In genomic region chr4:2008671-2008920, GRCh38 we compare ENCODE assay signal across 8 cellular contexts. TPM values are rescaled to one million over a fixed set of nuclear protein-coding genes. Genes with fewer than 3 reads are reported as not detected.
DNase-seq lines count a peak whose midpoint lies in the region; TF ChIP-seq lines count a peak whose summit lies in the region.

No MANE protein-coding gene starts in this region.

- no peaks in the 10 kb centered on the region for H3K9me3 ChIP-seq in Caco-2
- H3K9me3 ChIP-seq in Peyer's patch = no peaks in the 10 kb centered on the region
- no peaks in the 10 kb centered on the region for H3K9me3 ChIP-seq in esophagus muscularis mucosa

- POLR2A ChIA-PET in Caco-2 (lab: Charles Lee) = interaction anchor here (0.7 to 1.5 kb wide), 2 partner anchors 28 to 246 kb away, joined by 3 to 12 read pairs; no protein-coding TSS in a partner anchor

- H3K27me3 ChIP-seq in Caco-2 (replicated peaks; ENCODE audit: control insufficient read depth, insufficient read depth, low read length) (no peaks in the 10 kb centered on the region), Peyer's patch (no peaks in the 10 kb centered on the region), esophagus muscularis mucosa (no peaks in the 10 kb centered on the region)

- CTCF ChIA-PET in Caco-2 (lab: Charles Lee) = interaction anchor here (1.2 kb wide), 1 partner anchor 26 kb away, joined by 4 read pairs; no protein-coding TSS in a partner anchor

- TF ChIP-seq CTCF in Caco-2 (IDR thresholded peaks at IDR 0.05; ENCODE audit: insufficient read depth in 1 of 2, low read depth in 1 of 2, low read length in 1 of 2, severe bottlenecking in 1 of 2, unreplicated experiment in 1 of 2) = no peak
- no peak for TF ChIP-seq CTCF in Peyer's patch (IDR thresholded peaks at IDR 0.05)
- no peak for TF ChIP-seq CTCF in esophagus muscularis mucosa (IDR thresholded peaks at IDR 0.05)
- no peak for TF ChIP-seq CTCF in osteocyte (IDR thresholded peaks at IDR 0.05)

- H3K4me3 ChIP-seq in Caco-2 (ENCODE audit: low read depth, low read length) = peak overlapping the region; percentile 100
- peak overlapping the region; percentile 64 to 94 (median 92) for H3K4me3 ChIP-seq in Peyer's patch
- H3K4me3 ChIP-seq in esophagus muscularis mucosa = peak overlapping the region; percentile 81 to 99 (median 98)

- no peaks in the 10 kb centered on the region; the same call in 1 of the 2 replicates for H3K36me3 ChIP-seq in Caco-2 (ENCODE audit: control insufficient read depth, insufficient read depth, low read length)
- peaks cover 0 to 5% (median 0%) of the 10 kb centered on the region in 3 donors for H3K36me3 ChIP-seq in Peyer's patch
- H3K36me3 ChIP-seq in esophagus muscularis mucosa = peaks cover 0 to 26% (median 14%) of the 10 kb centered on the region in 4 donors

- BruUV-seq in Caco-2 (replicated peaks; lab: Mats Ljungman, UMichigan) = no TSS peak

- DNase-seq in Caco-2 (no peak), Peyer's patch (no peak), esophagus muscularis mucosa (ENCODE audit: extremely low spot score) (no peak), osteocyte (ENCODE audit: extremely low spot score, unreplicated experiment) (no peak), GF-D8 (lab: John Stamatoyannopoulos, UW) (no peak), cerebellum (ENCODE audit: low spot score) (no peak), NCI-H2171 (lab: John Stamatoyannopoulos, UW) (no peak), superior temporal gyrus (ENCODE audit: extremely low spot score) (no peak)

- TF ChIP-seq EP300 in esophagus muscularis mucosa (IDR thresholded peaks at IDR 0.05) = no peak

- H3K27me3 Mint-ChIP-seq in Caco-2 (ENCODE audit: insufficient read depth, unreplicated experiment) (no peaks in the 10 kb centered on the region), osteocyte (ENCODE audit: unreplicated experiment) (peaks cover 3% of the 10 kb centered on the region)

- H3K9me3 Mint-ChIP-seq in Caco-2 (ENCODE audit: unreplicated experiment) = no peaks in the 10 kb centered on the region
- H3K9me3 Mint-ChIP-seq in osteocyte (ENCODE audit: unreplicated experiment) = no peaks in the 10 kb centered on the region

- intact Hi-C loops in Caco-2 (cut with micrococcal nuclease; ENCODE audit: unreplicated experiment) (loop anchor here (2.0 to 5.0 kb wide), 2 partner anchors 32 to 179 kb away; a partner anchor contains a TSS), esophagus muscularis mucosa (cut with DNase I) (no loop called here)

- H3K4me3 Mint-ChIP-seq in Caco-2 (ENCODE audit: unreplicated experiment) (peak overlapping the region; percentile 79), osteocyte (ENCODE audit: unreplicated experiment) (peak overlapping the region; percentile 83)

- H3K36me3 Mint-ChIP-seq in Caco-2 (ENCODE audit: insufficient read depth, unreplicated experiment) (peaks cover 33% of the 10 kb centered on the region), osteocyte (ENCODE audit: unreplicated experiment) (no peaks in the 10 kb centered on the region)

- H3K4me1 ChIP-seq in Caco-2 (no peaks in the 10 kb centered on the region), Peyer's patch (peaks cover 0 to 14% (median 7%) of the 10 kb centered on the region in 4 donors), esophagus muscularis mucosa (peaks cover 8 to 37% (median 31%) of the 10 kb centered on the region in 4 donors)

- under 1% methylated on average over 14 of the region's 27 CpGs for WGBS in esophagus muscularis mucosa

- H3K27ac ChIP-seq in Peyer's patch (peak overlapping the region; percentile 91 to 97 (median 94)), esophagus muscularis mucosa (replicated peaks in 1 of 4) (peak overlapping the region; percentile 94 to 100 (median 96))

- H3K27ac Mint-ChIP-seq in Caco-2 (ENCODE audit: unreplicated experiment) = peak overlapping the region; percentile 82
- peak overlapping the region; percentile 78 for H3K27ac Mint-ChIP-seq in osteocyte (ENCODE audit: unreplicated experiment)

- TF ChIP-seq POLR2A in Peyer's patch (IDR thresholded peaks at IDR 0.05) = no peak
- TF ChIP-seq POLR2A in esophagus muscularis mucosa (IDR thresholded peaks at IDR 0.05; ENCODE audit: low read depth) = no peak

- H3K4me1 Mint-ChIP-seq in Caco-2 (ENCODE audit: low read depth, unreplicated experiment) = peaks cover 6% of the 10 kb centered on the region
- peaks cover 17% of the 10 kb centered on the region for H3K4me1 Mint-ChIP-seq in osteocyte (ENCODE audit: unreplicated experiment)

RNA-seq across cellular contexts. Expression of gene NELFA, which starts 0.2 kb away (rescaled TPM):
- total RNA-seq in Caco-2 (2022) (47.7 and 53.0 TPM in 2 replicates), Peyer's patch (10 to 100 TPM; 27.7 to 56.9 (median 42.8) TPM), esophagus muscularis mucosa (10 to 100 TPM; 15.4 to 23.7 (median 18.7) TPM), osteocyte (32.5 and 37.8 TPM in 2 replicates), cerebellum (24.0 TPM)

RNA-seq across cellular contexts. Expression of gene NAT8L, which starts 50.5 kb away (rescaled TPM):
- total RNA-seq in Caco-2 (2022) (6.2 and 6.6 TPM in 2 replicates), Peyer's patch (under 1 TPM in 1 of 4 donors, not detected in 3; 0.27 TPM), esophagus muscularis mucosa (under 1 TPM; under 0.01 to 0.45 (median 0.20) TPM), osteocyte (0.64 and 0.84 TPM in 2 replicates), cerebellum (9.2 TPM)
